Comparison of ENCODE assay signal across 21 cellular contexts in genomic region chr16:85258166-85258565, GRCh38.
DNase-seq lines count a peak whose midpoint lies in the region; ATAC-seq, FAIRE-seq and TF ChIP-seq lines count a peak whose summit lies in the region.
"Had no signal": no experiment of that assay in that cellular context is flagged by ENCODE, and none has a peak within 500 bp of the region (broad histone marks: within the 10 kb centered on the region; RNA-seq: fewer than 3 reads in every experiment).

No MANE protein-coding gene starts in this region.

- H3K27me3 ChIP-seq in HepG2 (ENCODE audit: control insufficient read depth in 1 of 2, insufficient read depth in 2 of 2, low read length in 2 of 2) (0 out of 5 replicates have a peak, but pooled peaks cover 0 to 1% of the 10 kb centered on the region in 2 experiments), right lobe of liver (no peaks in the 10 kb centered on the region)

- TF ChIP-seq RAD21 in HepG2 (CRISPR knock-in tag; IDR thresholded peaks at IDR 0.05) = no peak

- H3K4me1 Mint-ChIP-seq in glutamatergic neuron (ENCODE audit: low read depth, unreplicated experiment) = peaks cover 37% of the 10 kb centered on the region

- POLR2A ChIA-PET in HepG2 (lab: Yijun Ruan, JAX) = no interaction called here
- POLR2A ChIA-PET in OCI-LY7 (lab: Charles Lee) = no interaction called here

- no peak overlapping the region for H3K4me3 Mint-ChIP-seq in glutamatergic neuron (ENCODE audit: unreplicated experiment)
- H3K4me3 Mint-ChIP-seq: CD8-positive, alpha-beta T cell; T-helper 1 cell treated with Interleukin-12 subunit alpha and Interleukin-12 subunit beta and Interleukin-4 antibody, amounts not matched to agents 30 μg/mL and 1 μg/mL, for 36 hours had no signal

- H2AFZ ChIP-seq in HepG2 (ENCODE audit: low read length) (no peak overlapping the region), OCI-LY7 (ENCODE audit: low read length) (no peak overlapping the region)

- H4K20me1 ChIP-seq in HepG2 (ENCODE audit: insufficient read depth, low read length) (peaks cover 10% of the 10 kb centered on the region; the same call in 1 of the 2 replicates), OCI-LY7 (ENCODE audit: insufficient read depth, low read length) (no peaks in the 10 kb centered on the region)

- ATAC-seq in HepG2 (no peak), right lobe of liver (no peak)
- ATAC-seq: CD8-positive, alpha-beta T cell; Right ventricle myocardium inferior had no signal

- TF ChIP-seq CTCF in HepG2 (CRISPR knock-in tag; IDR thresholded peaks at IDR 0.05) (no peak), right lobe of liver (IDR thresholded peaks at IDR 0.05) (no peak), glutamatergic neuron (IDR thresholded peaks at IDR 0.05; ENCODE audit: partially characterized antibody, unreplicated experiment) (no peak), OCI-LY7 (conservative IDR thresholded peaks at IDR 0.05; ENCODE audit: low read length) (no peak)

- peaks cover 17% of the 10 kb centered on the region for H3K9me3 Mint-ChIP-seq in glutamatergic neuron (ENCODE audit: unreplicated experiment)
- H3K9me3 Mint-ChIP-seq: CD8-positive, alpha-beta T cell; T-helper 1 cell treated with Interleukin-12 subunit alpha and Interleukin-12 subunit beta and Interleukin-4 antibody, amounts not matched to agents 30 μg/mL and 1 μg/mL, for 36 hours had no signal

- CTCF ChIA-PET in HepG2 (lab: Yijun Ruan, JAX; ENCODE audit: low intra/inter-chr PET ratio, low total read pairs) = no interaction called here
- CTCF ChIA-PET in OCI-LY7 (lab: Charles Lee; ENCODE audit: unreplicated experiment) = interaction anchor here (0.6 kb wide), 1 partner anchor 158 kb away, joined by 3 read pairs; no protein-coding TSS in a partner anchor

- peak overlapping the region; percentile 77 for H3K27ac Mint-ChIP-seq in glutamatergic neuron (ENCODE audit: unreplicated experiment)
- H3K27ac Mint-ChIP-seq: CD8-positive, alpha-beta T cell; T-helper 1 cell treated with Interleukin-12 subunit alpha and Interleukin-12 subunit beta and Interleukin-4 antibody, amounts not matched to agents 30 μg/mL and 1 μg/mL, for 36 hours had no signal

- H3K9me3 ChIP-seq in HepG2 (ENCODE audit: low read length) = no peaks in the 10 kb centered on the region
- no peaks in the 10 kb centered on the region for H3K9me3 ChIP-seq in right lobe of liver
- H3K9me3 ChIP-seq in OCI-LY7 (ENCODE audit: low read length) = no peaks in the 10 kb centered on the region

- H3K9ac ChIP-seq in HepG2 (ENCODE audit: insufficient read depth, low read depth, low read length) = no peak overlapping the region

- no peaks in the 10 kb centered on the region for H3K9me2 ChIP-seq in OCI-LY7 (ENCODE audit: insufficient read depth, low read length)

- DNase-seq in HepG2 (ENCODE audit: low spot score) (no peak), right lobe of liver (no peak), NCI-H524 (lab: John Stamatoyannopoulos, UW) (peak; percentile 55 to 84), glutamatergic neuron (no peak), AG08396 (ENCODE audit: low spot score) (no peak), ACHN (no peak), OCI-LY7 (ENCODE audit: low spot score) (no peak)
- DNase-seq: C1 segment of cervical spinal cord; Calu3; CD8-positive, alpha-beta T cell; EL; NCI-H1694; NCI-H2081; NCI-H774; OCI-M1 had no signal

- FAIRE-seq in HepG2 (lab: Jason Lieb, UNC) = no peak
- FAIRE-seq: A204.1, GM19239, RCC 7860 had no signal

- H3K27me3 Mint-ChIP-seq in glutamatergic neuron (ENCODE audit: unreplicated experiment) = peaks cover 28% of the 10 kb centered on the region

- TF ChIP-seq EP300 in HepG2 (IDR thresholded peaks at IDR 0.05; ENCODE audit: low read depth in 2 of 2, low read length in 2 of 2) (no peak), HepG2 (CRISPR knock-in tag; IDR thresholded peaks at IDR 0.05; ENCODE audit: borderline replicate concordance) (no peak)

- no peak overlapping the region for H3K4me3 ChIP-seq in HepG2 (replicated peaks in 1 of 3; ENCODE audit: insufficient read depth in 1 of 3, low read depth in 2 of 3, low read length in 3 of 3)
- no peak overlapping the region for H3K4me3 ChIP-seq in right lobe of liver
- no peak overlapping the region for H3K4me3 ChIP-seq in OCI-LY7 (ENCODE audit: low read depth, low read length, poor library complexity, severe bottlenecking)

- H3K4me1 ChIP-seq in HepG2 (ENCODE audit: insufficient read depth, low read length) = peaks cover 6% of the 10 kb centered on the region
- H3K4me1 ChIP-seq in right lobe of liver = peaks cover 0 to 18% (median 1%) of the 10 kb centered on the region in 4 donors
- H3K4me1 ChIP-seq in OCI-LY7 (ENCODE audit: insufficient read depth, low read length, poor library complexity, severe bottlenecking) = peaks cover 64% of the 10 kb centered on the region

- no peaks in the 10 kb centered on the region for H3K36me3 Mint-ChIP-seq in glutamatergic neuron (ENCODE audit: unreplicated experiment)
- H3K36me3 Mint-ChIP-seq: CD8-positive, alpha-beta T cell; IgD-negative memory B cell had no signal

- H3K79me2 ChIP-seq in HepG2 (ENCODE audit: insufficient read depth, low read length) (no peaks in the 10 kb centered on the region), OCI-LY7 (ENCODE audit: insufficient read depth, low read depth, low read length) (no peaks in the 10 kb centered on the region)

- in situ Hi-C loops in HepG2 (cut with HindIII; ENCODE audit: extremely low pct_ligation_motif_present, low pct_unique_long_range_greater_than_20kb) (no loop called here), ACHN (cut with HindIII; ENCODE audit: low pct_ligation_motif_present, low pct_unique_long_range_greater_than_20kb, low sequenced_read_pairs) (no loop called here)

- BruUV-seq in HepG2 (replicated peaks; lab: Mats Ljungman, UMichigan) (no TSS peak), OCI-LY7 (replicated peaks; lab: Mats Ljungman, UMichigan) (no TSS peak)

- H3K4me2 ChIP-seq in HepG2 (ENCODE audit: low read depth, low read length) (no peak overlapping the region), OCI-LY7 (ENCODE audit: low read length) (no peak overlapping the region)

- WGBS in HepG2 (ENCODE audit: low lambda C conversion rate) = 65% methylated on average over 7 of the region's 12 CpGs
- 45% methylated on average over 4 of the region's 12 CpGs for WGBS in right lobe of liver (ENCODE audit: insufficient coverage, low coverage, low lambda C conversion rate, missing lambda C conversion rate)

- H3K27ac ChIP-seq in HepG2 (ENCODE audit: extremely low read length, insufficient read depth, low read length) (no peak overlapping the region), right lobe of liver (no peak overlapping the region), OCI-LY7 (ENCODE audit: low read depth, low read length, poor library complexity, severe bottlenecking) (no peak overlapping the region)

- H3K36me3 ChIP-seq in HepG2 (replicated peaks in 1 of 2; ENCODE audit: control insufficient read depth in 1 of 2, insufficient read depth in 2 of 2, low read length in 2 of 2) = no peaks in the 10 kb centered on the region
- H3K36me3 ChIP-seq in right lobe of liver = no peaks in the 10 kb centered on the region
- H3K36me3 ChIP-seq in OCI-LY7 (ENCODE audit: insufficient read depth, low read length) = no peaks in the 10 kb centered on the region

- TF ChIP-seq POLR2A in HepG2 (IDR thresholded peaks at IDR 0.05; ENCODE audit: insufficient read depth in 1 of 2, low read depth in 2 of 2, low read length in 2 of 2) (no peak), right lobe of liver (IDR thresholded peaks at IDR 0.05) (no peak)

- intact Hi-C loops in HepG2 (cut with micrococcal nuclease; ENCODE audit: unreplicated experiment) (no loop called here), right lobe of liver (cut with DNase I) (no loop called here), OCI-LY7 (cut with micrococcal nuclease; ENCODE audit: unreplicated experiment) (no loop called here)

TF ChIP-seq in HepG2, 621 proteins besides CTCF, POLR2A, EP300 and RAD21:
- TF ChIP-seq ZKSCAN5 (CRISPR knock-in tag; IDR thresholded peaks at IDR 0.05) = no peak
- no peak for TF ChIP-seq CBFB (CRISPR knock-in tag; IDR thresholded peaks at IDR 0.05)
- no peak for TF ChIP-seq GPN1 (CRISPR knock-in tag; IDR thresholded peaks at IDR 0.05; ENCODE audit: borderline replicate concordance)
- TF ChIP-seq SNAPC2 (CRISPR knock-in tag; IDR thresholded peaks at IDR 0.05) = no peak
- no peak for TF ChIP-seq ETV5 (CRISPR knock-in tag; IDR thresholded peaks at IDR 0.05; ENCODE audit: borderline replicate concordance)
- TF ChIP-seq ZNF891 (CRISPR knock-in tag; IDR thresholded peaks at IDR 0.05) = 0 out of 2 replicates have a peak, but pooled peaks have one; percentile 10
- no peak for TF ChIP-seq SOX13 (IDR thresholded peaks at IDR 0.05)
- TF ChIP-seq SOX13 (CRISPR knock-in tag; conservative IDR thresholded peaks at IDR 0.05 in 1 of 2, IDR thresholded peaks at IDR 0.05 in 1 of 2) = no peak

Comparison
In these comparisons a context has a peak if more than half of its experiments do, and no peak if none do; other contexts are left out.
1. DNase-seq: peak in NCI-H524 (2 of 2); none in HepG2 (single experiment), right lobe of liver (0 of 3), glutamatergic neuron (single experiment), AG08396 (single experiment), ACHN (single experiment) and OCI-LY7 (single experiment).